9 cellular contexts compared by ENCODE assay signal in the genomic region with DNA sequence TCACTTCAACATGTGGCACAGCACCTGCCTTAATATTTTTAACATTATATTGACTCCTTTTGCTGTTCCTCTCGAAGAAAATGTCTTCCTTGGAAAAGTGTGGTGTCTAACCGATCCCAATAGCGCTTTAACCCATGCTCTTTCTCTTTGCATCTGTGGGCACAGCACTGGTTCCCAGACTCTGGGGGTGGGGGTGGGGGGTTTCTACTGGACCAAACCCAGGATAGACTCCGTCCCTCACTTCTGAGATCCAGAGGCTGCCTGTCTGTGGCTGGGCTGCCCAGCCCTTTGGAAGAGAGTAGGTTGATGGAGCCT. TPM values are rescaled to one million over a fixed set of nuclear protein-coding genes. Genes with fewer than 3 reads are reported as not detected.
DNase-seq lines count a peak whose midpoint lies in the region; FAIRE-seq and TF ChIP-seq lines count a peak whose summit lies in the region.
"Had no signal": no experiment of that assay in that cellular context is flagged by ENCODE, and none has a peak within 500 bp of the region (broad histone marks: within the 10 kb centered on the region; RNA-seq: fewer than 3 reads in every experiment).

No MANE protein-coding gene starts in this region.

- H3K27me3 ChIP-seq in WERI-Rb-1 (ENCODE audit: insufficient read depth, low read depth, severe bottlenecking) (no peaks in the 10 kb centered on the region), small intestine (ENCODE audit: control insufficient read depth in 2 of 2, insufficient read depth in 2 of 2, low read length in 2 of 2) (no peaks in the 10 kb centered on the region)

- peaks cover 4% of the 10 kb centered on the region for H3K36me3 Mint-ChIP-seq in glutamatergic neuron (ENCODE audit: unreplicated experiment)

- WGBS in small intestine, 3 donors = 49 to 57% (median 50%) methylated on average over 4 of the region's 4 CpGs

- peak overlapping the region; percentile 97 for H3K27ac ChIP-seq in WERI-Rb-1
- H3K27ac ChIP-seq in small intestine (ENCODE audit: low read depth in 1 of 2, low read length in 1 of 2) = peak overlapping the region; percentile 61 to 98
- H3K27ac ChIP-seq: A549 had no signal

- H3K27me3 Mint-ChIP-seq in glutamatergic neuron (ENCODE audit: unreplicated experiment) = peaks cover 16% of the 10 kb centered on the region

- peaks cover 16% of the 10 kb centered on the region for H3K9me3 Mint-ChIP-seq in glutamatergic neuron (ENCODE audit: unreplicated experiment)

- no peaks in the 10 kb centered on the region for H3K9me3 ChIP-seq in WERI-Rb-1 (ENCODE audit: severe bottlenecking)
- no peaks in the 10 kb centered on the region for H3K9me3 ChIP-seq in small intestine (ENCODE audit: control insufficient read depth, low read depth)
- H3K9me3 ChIP-seq: A549 had no signal

- H3K27ac Mint-ChIP-seq in glutamatergic neuron (ENCODE audit: unreplicated experiment) = peak overlapping the region; percentile 90

- peaks cover 0 to 5% of the 10 kb centered on the region in 2 donors for H3K4me1 ChIP-seq in small intestine (ENCODE audit: control insufficient read depth in 2 of 2, insufficient read depth in 1 of 2, low read depth in 1 of 2, low read length in 1 of 2)

- H3K4me3 ChIP-seq in WERI-Rb-1 (ENCODE audit: low read depth, low read length) (peak overlapping the region; percentile 78), small intestine (ENCODE audit: low read depth in 1 of 2, low read length in 2 of 2) (peak overlapping the region in 1 of 2 donors; percentile 63)
- H3K4me3 ChIP-seq: A549 had no signal

- peak overlapping the region; percentile 57 for H3K4me3 Mint-ChIP-seq in glutamatergic neuron (ENCODE audit: unreplicated experiment)

- peak; percentile 49 for DNase-seq in NCI-H1417 treated with DMSO at 0.1 percent for 48 hours (lab: John Stamatoyannopoulos, UW)
- no peak for DNase-seq in NCI-H1417 (lab: John Stamatoyannopoulos, UW)
- DNase-seq in WERI-Rb-1 = no peak
- no peak for DNase-seq in glutamatergic neuron
- DNase-seq in small intestine = no peak
- no peak for DNase-seq in cortex of kidney (lab: John Stamatoyannopoulos, UW)
- DNase-seq in DMS79 treated with DMSO at 0.1 percent for 48 hours (lab: John Stamatoyannopoulos, UW) = no peak
- no peak for DNase-seq in dermis blood vessel endothelial cell

- TF ChIP-seq CTCF in WERI-Rb-1 (IDR thresholded peaks at IDR 0.05; ENCODE audit: low read depth, low read length) (no peak), glutamatergic neuron (IDR thresholded peaks at IDR 0.05; ENCODE audit: partially characterized antibody, unreplicated experiment) (no peak)

- no peak for FAIRE-seq in small intestine (lab: Jason Lieb, UNC)
- FAIRE-seq: A549 had no signal

- peaks cover 18% of the 10 kb centered on the region for H3K4me1 Mint-ChIP-seq in glutamatergic neuron (ENCODE audit: low read depth, unreplicated experiment)

- H3K36me3 ChIP-seq in WERI-Rb-1 (peaks cover 4% of the 10 kb centered on the region; the same call in 1 of the 2 replicates), small intestine (ENCODE audit: control insufficient read depth in 2 of 2, insufficient read depth in 2 of 2, low read length in 2 of 2) (no peaks in the 10 kb centered on the region)

RNA-seq across cellular contexts. Expression of a gene that starts 3.9 kb away (rescaled TPM):
- total RNA-seq in glutamatergic neuron (ENCODE audit: unreplicated experiment) (89.9 TPM), dermis blood vessel endothelial cell (23.8 and 31.7 TPM in 2 replicates)
- 1 to 10 TPM; 3.8 to 6.2 (median 5.4) TPM for polyA plus RNA-seq in small intestine

RNA-seq across cellular contexts. Expression of a gene that starts 56.5 kb away (rescaled TPM):
- total RNA-seq in glutamatergic neuron (ENCODE audit: unreplicated experiment) (not detected), dermis blood vessel endothelial cell (not detected in 2 replicates)
- not detected for polyA plus RNA-seq in small intestine
- polyA plus RNA-seq: A549 had no signal
